25 cellular contexts compared by ENCODE assay signal in the genomic region with DNA sequence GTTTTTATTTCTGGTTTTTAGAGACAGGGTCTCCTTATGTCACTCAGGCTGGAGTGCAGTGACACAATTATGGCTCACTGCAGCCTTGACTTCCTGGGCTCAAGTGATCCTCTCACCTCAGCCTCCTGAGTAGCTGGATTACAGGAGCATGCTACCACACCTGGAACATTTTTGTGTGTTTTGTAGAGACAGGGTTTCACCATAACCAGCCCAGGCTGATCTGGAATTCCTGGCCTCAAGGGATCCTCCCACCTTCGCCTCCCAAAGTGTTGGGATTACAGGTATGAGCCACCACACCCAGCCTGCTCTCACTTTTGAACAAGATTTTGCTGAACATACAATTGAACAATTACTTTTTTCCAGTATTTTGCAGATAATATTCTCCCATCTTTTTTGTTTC.
"Had no signal": no experiment of that assay in that cellular context is flagged by ENCODE, and none has a peak within 500 bp of the region (broad histone marks: within the 10 kb centered on the region; RNA-seq: fewer than 3 reads in every experiment).

No MANE protein-coding gene starts in this region.

- DNase-seq: cerebellar nuclear complex; dermis blood vessel endothelial cell; gastrocnemius medialis; heart right ventricle; hypothalamus; left lung; lower lobe of right lung; mesenchymal stem cell; midbrain; occipital lobe; pancreas; psoas muscle; retina; right lobe of liver; stimulated activated CD4-positive, alpha-beta T cell treated with anti-CD3 and anti-CD28 coated beads, Interleukin-4, amount 100 ng/mL, for 1 hour; stimulated activated CD8-positive, alpha-beta memory T cell treated with anti-CD3 and anti-CD28 coated beads, Interleukin-4, amount 100 ng/mL, for 48 hours; stimulated activated naive CD8-positive, alpha-beta T cell treated with anti-CD3 and anti-CD28 coated beads, Interleukin-15, Interleukin-2, amounts not matched to agents 100 U/mL and 50 U/mL, for 24 hours; thyroid gland; upper lobe of left lung had no signal

- H3K9me3 Mint-ChIP-seq: natural killer cell treated with Interleukin-12 subunit alpha and Interleukin-12 subunit beta and Interleukin-15 and Interleukin-18, amount 100 ng/mL, for 72 hours; stimulated activated effector memory CD8-positive, alpha-beta T cell treated with anti-CD3 and anti-CD28 coated beads, Interleukin-12 subunit alpha, Interleukin-12 subunit beta, amount 100 ng/mL, for 72 hours had no signal

- FAIRE-seq: colon, islet of Langerhans, pancreas had no signal

- H3K27ac ChIP-seq: gastrocnemius medialis, heart right ventricle, left lung, lower lobe of right lung, pancreas, psoas muscle, right lobe of liver, suprapubic skin, thyroid gland, upper lobe of left lung had no signal

- H3K36me3 Mint-ChIP-seq: natural killer cell treated with Interleukin-12 subunit alpha and Interleukin-12 subunit beta and Interleukin-15 and Interleukin-18, amount 100 ng/mL, for 72 hours; stimulated activated effector memory CD8-positive, alpha-beta T cell treated with anti-CD3 and anti-CD28 coated beads, Interleukin-12 subunit alpha, Interleukin-12 subunit beta, amount 100 ng/mL, for 72 hours had no signal

- H3K27ac Mint-ChIP-seq: natural killer cell treated with Interleukin-12 subunit alpha and Interleukin-12 subunit beta and Interleukin-15 and Interleukin-18, amount 100 ng/mL, for 72 hours; stimulated activated effector memory CD8-positive, alpha-beta T cell treated with anti-CD3 and anti-CD28 coated beads, Interleukin-12 subunit alpha, Interleukin-12 subunit beta, amount 100 ng/mL, for 72 hours had no signal

- ATAC-seq: esophagus mucosa; gastrocnemius medialis; heart right ventricle; left lung; lower lobe of right lung; natural killer cell treated with Interleukin-12 subunit alpha and Interleukin-12 subunit beta and Interleukin-15 and Interleukin-18, amount 100 ng/mL, for 72 hours; pancreas; psoas muscle; right lobe of liver; stimulated activated effector memory CD8-positive, alpha-beta T cell treated with anti-CD3 and anti-CD28 coated beads, Interleukin-12 subunit alpha, Interleukin-12 subunit beta, amount 100 ng/mL, for 72 hours; stimulated activated naive CD8-positive, alpha-beta T cell treated with anti-CD3 and anti-CD28 coated beads, Interleukin-15, Interleukin-2, amounts not matched to agents 100 U/mL and 50 U/mL, for 24 hours had no signal

- H3K4me3 ChIP-seq: gastrocnemius medialis, heart right ventricle, left lung, lower lobe of right lung, pancreas, psoas muscle, right lobe of liver, suprapubic skin, thyroid gland, upper lobe of left lung had no signal

- H3K27me3 ChIP-seq: gastrocnemius medialis, heart right ventricle, left lung, pancreas, right lobe of liver, suprapubic skin, thyroid gland, upper lobe of left lung had no signal

- H3K4me3 Mint-ChIP-seq: natural killer cell treated with Interleukin-12 subunit alpha and Interleukin-12 subunit beta and Interleukin-15 and Interleukin-18, amount 100 ng/mL, for 72 hours; stimulated activated effector memory CD8-positive, alpha-beta T cell treated with anti-CD3 and anti-CD28 coated beads, Interleukin-12 subunit alpha, Interleukin-12 subunit beta, amount 100 ng/mL, for 72 hours had no signal

- H3K4me1 ChIP-seq: gastrocnemius medialis, psoas muscle, right lobe of liver, thyroid gland had no signal

- H3K9me3 ChIP-seq: gastrocnemius medialis, heart right ventricle, left lung, lower lobe of right lung, pancreas, psoas muscle, right lobe of liver, suprapubic skin, thyroid gland, upper lobe of left lung had no signal

- H3K36me3 ChIP-seq: gastrocnemius medialis, heart right ventricle, left lung, lower lobe of right lung, pancreas, right lobe of liver, suprapubic skin, thyroid gland, upper lobe of left lung had no signal
